In genomic region chr2:200585340-200585729, GRCh38 we compare ENCODE assay signal across 10 cellular contexts. TPM values are rescaled to one million over a fixed set of nuclear protein-coding genes. Genes with fewer than 3 reads are reported as not detected.
A peak's percentile ranks its signal among the peaks of the same experiment; 100 is the strongest.
DNase-seq lines count a peak whose midpoint lies in the region; ATAC-seq and TF ChIP-seq lines count a peak whose summit lies in the region.
"Had no signal": no experiment of that assay in that cellular context is flagged by ENCODE, and none has a peak within 500 bp of the region (broad histone marks: within the 10 kb centered on the region; RNA-seq: fewer than 3 reads in every experiment).

No MANE protein-coding gene starts in this region.

- H3K9me3 Mint-ChIP-seq in activated CD8-positive, alpha-beta memory T cell treated with anti-CD3 and anti-CD28 coated beads, Interleukin-2, amount 10 ng/mL, durations not matched to agents 7 days and 5 days (ENCODE audit: low read depth), result no peaks in the 10 kb centered on the region
- no peaks in the 10 kb centered on the region for H3K9me3 Mint-ChIP-seq in chondrocyte (ENCODE audit: low read depth)

- H3K27ac ChIP-seq in mesodermal cell (ENCODE audit: low read depth, low read length, severe bottlenecking) (no peak overlapping the region), thymus (ENCODE audit: low read depth) (no peak overlapping the region)
- H3K27ac ChIP-seq: epithelial cell of prostate, SJCRH30 had no signal

- in situ Hi-C loops in HAP-1 (cut with MboI; ENCODE audit: low sequenced_read_pairs), result no loop called here

- peaks cover 9% of the 10 kb centered on the region for H3K4me1 Mint-ChIP-seq in activated CD8-positive, alpha-beta memory T cell treated with anti-CD3 and anti-CD28 coated beads, Interleukin-2, amount 10 ng/mL, durations not matched to agents 7 days and 5 days
- H3K4me1 Mint-ChIP-seq in chondrocyte (ENCODE audit: low read depth), result peaks cover 8% of the 10 kb centered on the region

- no peaks in the 10 kb centered on the region for H3K9me3 ChIP-seq in mesodermal cell (ENCODE audit: control insufficient read depth, low read length)
- no peaks in the 10 kb centered on the region for H3K9me3 ChIP-seq in thymus (ENCODE audit: control insufficient read depth)
- H3K9me3 ChIP-seq in HAP-1, result no peaks in the 10 kb centered on the region
- H3K9me3 ChIP-seq: SJCRH30 had no signal

- WGBS in mesodermal cell (ENCODE audit: insufficient coverage in 2 of 2), 2 experiments, result 83% methylated on average over 1 of the region's 2 CpGs; no CpG with 5 or more reads in 1 of the 2 experiments
- 29% methylated on average over 2 of the region's 2 CpGs for WGBS in thymus

- H3K36me3 ChIP-seq in mesodermal cell (ENCODE audit: control insufficient read depth, insufficient read depth, low read length), result no peaks in the 10 kb centered on the region
- H3K36me3 ChIP-seq in thymus (ENCODE audit: control insufficient read depth, insufficient read depth), result peaks cover 3% of the 10 kb centered on the region
- H3K36me3 ChIP-seq in HAP-1 (replicated peaks), result no peaks in the 10 kb centered on the region

- H3K4me1 ChIP-seq in mesodermal cell (ENCODE audit: control insufficient read depth, insufficient read depth, low read length, poor library complexity, severe bottlenecking), result no peaks in the 10 kb centered on the region
- peaks cover 3% of the 10 kb centered on the region for H3K4me1 ChIP-seq in thymus (ENCODE audit: control insufficient read depth, insufficient read depth, low read length)
- H3K4me1 ChIP-seq in HAP-1, result no peaks in the 10 kb centered on the region
- H3K4me1 ChIP-seq: SJCRH30 had no signal

- no peak for TF ChIP-seq CTCF in chondrocyte (IDR thresholded peaks at IDR 0.05)

- peak overlapping the region; percentile 52 for H3K4me3 Mint-ChIP-seq in activated CD8-positive, alpha-beta memory T cell treated with anti-CD3 and anti-CD28 coated beads, Interleukin-2, amount 10 ng/mL, durations not matched to agents 7 days and 5 days
- peak overlapping the region; percentile 71 for H3K4me3 Mint-ChIP-seq in chondrocyte (ENCODE audit: unreplicated experiment)

- H3K4me3 ChIP-seq in mesodermal cell (ENCODE audit: extremely low read depth, insufficient read depth, low read length, poor library complexity, severe bottlenecking), result peak overlapping the region; percentile 33
- peak overlapping the region; percentile 60 for H3K4me3 ChIP-seq in thymus (ENCODE audit: low read length)
- no peak overlapping the region for H3K4me3 ChIP-seq in HAP-1
- H3K4me3 ChIP-seq: SJCRH30 had no signal

- peaks cover 18% of the 10 kb centered on the region for H3K36me3 Mint-ChIP-seq in activated CD8-positive, alpha-beta memory T cell treated with anti-CD3 and anti-CD28 coated beads, Interleukin-2, amount 10 ng/mL, durations not matched to agents 7 days and 5 days
- no peaks in the 10 kb centered on the region for H3K36me3 Mint-ChIP-seq in chondrocyte (ENCODE audit: low read depth)

- ATAC-seq in activated CD8-positive, alpha-beta memory T cell treated with anti-CD3 and anti-CD28 coated beads, Interleukin-2, amount 10 ng/mL, durations not matched to agents 7 days and 5 days, result no peak

- H3K27ac Mint-ChIP-seq in activated CD8-positive, alpha-beta memory T cell treated with anti-CD3 and anti-CD28 coated beads, Interleukin-2, amount 10 ng/mL, durations not matched to agents 7 days and 5 days, result no peak overlapping the region
- H3K27ac Mint-ChIP-seq in chondrocyte (ENCODE audit: unreplicated experiment), result no peak overlapping the region

- no peak for DNase-seq in activated CD8-positive, alpha-beta memory T cell treated with anti-CD3 and anti-CD28 coated beads, Interleukin-2, amount 10 ng/mL, durations not matched to agents 7 days and 5 days
- DNase-seq in activated CD8-positive, alpha-beta memory T cell treated with anti-CD3 and anti-CD28 coated beads, Interleukin-2, amount 50 U/mL, for 48 hours, result no peak
- DNase-seq in chondrocyte (ENCODE audit: low spot score), result no peak
- DNase-seq in HAP-1 (ENCODE audit: low spot score in 2 of 2), result no peak
- DNase-seq in 8988T, result no peak
- DNase-seq in SW 1271 (lab: John Stamatoyannopoulos, UW), result no peak
- DNase-seq: SJCRH30 had no signal

- CTCF ChIA-PET in activated CD8-positive, alpha-beta memory T cell treated with anti-CD3 and anti-CD28 coated beads, Interleukin-2, amount 10 ng/mL, durations not matched to agents 7 days and 5 days (lab: Charles Lee), result interaction anchor here (1.1 kb wide), 1 partner anchor 9 kb away, joined by 3 read pairs; no protein-coding TSS in a partner anchor

- H3K27me3 Mint-ChIP-seq in activated CD8-positive, alpha-beta memory T cell treated with anti-CD3 and anti-CD28 coated beads, Interleukin-2, amount 10 ng/mL, durations not matched to agents 7 days and 5 days, result peaks cover 6% of the 10 kb centered on the region
- H3K27me3 Mint-ChIP-seq in chondrocyte (ENCODE audit: low read depth), result no peaks in the 10 kb centered on the region

- H3K27me3 ChIP-seq in thymus (ENCODE audit: control insufficient read depth, insufficient read depth) (no peaks in the 10 kb centered on the region), HAP-1 (ENCODE audit: low read depth) (no peaks in the 10 kb centered on the region)
- H3K27me3 ChIP-seq: SJCRH30 had no signal

RNA-seq across cellular contexts. Expression of gene AOX1, which starts 0.5 kb away (rescaled TPM):
- under 1 TPM in 1 of 2 experiments, not detected in 1; 0.20 TPM for total RNA-seq in activated CD8-positive, alpha-beta memory T cell treated with anti-CD3 and anti-CD28 coated beads, Interleukin-2, amount 10 ng/mL, durations not matched to agents 7 days and 5 days
- 1.7 to 3.4 TPM (median 2.0 TPM) in 3 replicates for total RNA-seq in chondrocyte
- polyA plus RNA-seq in mesodermal cell (2013, experiment 1 of 2), result 0.37 TPM
- 1.3 TPM for polyA plus RNA-seq in mesodermal cell (2013, experiment 2 of 2)
- 10.7 TPM for polyA plus RNA-seq in thymus

RNA-seq across cellular contexts. Expression of gene SGO2, which starts 59.3 kb away (rescaled TPM):
- total RNA-seq in activated CD8-positive, alpha-beta memory T cell treated with anti-CD3 and anti-CD28 coated beads, Interleukin-2, amount 10 ng/mL, durations not matched to agents 7 days and 5 days, result 10 to 100 TPM; 39.7 to 52.5 TPM
- 4.9 to 6.6 TPM (median 5.7 TPM) in 3 replicates for total RNA-seq in chondrocyte
- polyA plus RNA-seq in mesodermal cell (2013, experiment 1 of 2), result 26.0 TPM
- 36.6 TPM for polyA plus RNA-seq in mesodermal cell (2013, experiment 2 of 2)
- 4.2 TPM for polyA plus RNA-seq in thymus
